In the genomic region with DNA sequence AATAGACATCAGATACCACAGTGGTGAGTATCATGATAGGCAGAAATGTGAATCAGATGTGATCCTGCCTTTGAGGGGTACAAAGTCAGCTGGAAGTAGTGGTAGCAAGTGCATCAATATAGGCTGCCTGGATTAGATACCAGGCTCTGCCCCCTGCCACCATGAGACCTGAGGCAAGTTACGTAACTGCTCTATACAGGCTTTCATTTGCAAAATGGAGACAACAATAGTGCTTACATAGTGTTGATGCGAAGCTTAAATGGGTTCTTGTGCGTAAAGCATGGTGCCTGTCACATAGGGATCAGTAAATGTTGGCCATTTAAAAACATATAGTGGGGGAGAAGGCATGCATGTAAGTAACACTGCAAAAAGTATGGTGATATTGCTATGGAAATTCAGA, we compare ENCODE assay signal across 27 cellular contexts.
"Had no signal": no experiment of that assay in that cellular context is flagged by ENCODE, and none has a peak within 500 bp of the region (broad histone marks: within the 10 kb centered on the region; RNA-seq: fewer than 3 reads in every experiment).

No MANE protein-coding gene starts in this region.

- ATAC-seq: activated naive CD8-positive, alpha-beta T cell treated with anti-CD3 and anti-CD28 coated beads, Interleukin-2, amount 50 U/mL, for 24 hours; activated T-cell treated with anti-CD3 and anti-CD28 coated beads, Interleukin-2, amount 50 U/mL, for 4 hours; PC-3 had no signal

- H3K4me1 ChIP-seq: Peyer's patch, SJSA1 had no signal

- H3K27ac ChIP-seq: Peyer's patch, SJSA1 had no signal

- DNase-seq: activated B cell treated with CpG ODN at 0.5 μM for 24 hours; activated CD4-positive, alpha-beta memory T cell treated with anti-CD3 and anti-CD28 coated beads for 36 hours; activated CD4-positive, alpha-beta T cell treated with anti-CD3 and anti-CD28 coated beads for 4 hours; activated CD4-positive, alpha-beta T cell treated with anti-CD3 and anti-CD28 coated beads, Interleukin-2, amount 50 U/mL, for 1 hour; activated CD4-positive, CD25-positive, alpha-beta regulatory T cell treated with anti-CD3 and anti-CD28 coated beads, Interleukin-2, amount 50 U/mL, for 72 hours; activated CD8-positive, alpha-beta memory T cell treated with anti-CD3 and anti-CD28 coated beads, Interleukin-2, amount 50 U/mL, for 4 hours; activated naive CD4-positive, alpha-beta T cell treated with anti-CD3 and anti-CD28 coated beads, Interleukin-2, amount 10 ng/mL, durations not matched to agents 7 days and 5 days; activated naive CD8-positive, alpha-beta T cell treated with anti-CD3 and anti-CD28 coated beads, Interleukin-2, amount 50 U/mL, for 24 hours; activated T-cell treated with anti-CD3 and anti-CD28 coated beads for 4 hours; activated T-cell treated with anti-CD3 and anti-CD28 coated beads, Interleukin-2, amount 50 U/mL, for 4 hours; anterior cingulate cortex; central memory CD4-positive, alpha-beta T cell; NCI-H1105; NCI-H1417 treated with DMSO at 0.1 percent for 48 hours; NCI-H1694; NCI-H1930; NCI-H2081 treated with DMSO at 0.1 percent for 48 hours; NCI-H226; NCI-H446 treated with DMSO at 0.1 percent for 48 hours; NCI-H524; NCI-H69; PC-3; Peyer's patch; RPMI8226; SHP77 treated with DMSO at 0.1 percent for 48 hours; SK-N-SH had no signal

- H3K27me3 ChIP-seq: Peyer's patch, SJSA1 had no signal

- H3K4me3 ChIP-seq: Peyer's patch, SJSA1 had no signal

- H3K4me2 ChIP-seq: SK-N-SH had no signal

- H3K9ac ChIP-seq: SK-N-SH had no signal

- H3K9me3 ChIP-seq: Peyer's patch, SJSA1, SK-N-SH had no signal

- H3K36me3 ChIP-seq: Peyer's patch, SJSA1 had no signal
